8 cellular contexts compared by ENCODE assay signal in the genomic region with DNA sequence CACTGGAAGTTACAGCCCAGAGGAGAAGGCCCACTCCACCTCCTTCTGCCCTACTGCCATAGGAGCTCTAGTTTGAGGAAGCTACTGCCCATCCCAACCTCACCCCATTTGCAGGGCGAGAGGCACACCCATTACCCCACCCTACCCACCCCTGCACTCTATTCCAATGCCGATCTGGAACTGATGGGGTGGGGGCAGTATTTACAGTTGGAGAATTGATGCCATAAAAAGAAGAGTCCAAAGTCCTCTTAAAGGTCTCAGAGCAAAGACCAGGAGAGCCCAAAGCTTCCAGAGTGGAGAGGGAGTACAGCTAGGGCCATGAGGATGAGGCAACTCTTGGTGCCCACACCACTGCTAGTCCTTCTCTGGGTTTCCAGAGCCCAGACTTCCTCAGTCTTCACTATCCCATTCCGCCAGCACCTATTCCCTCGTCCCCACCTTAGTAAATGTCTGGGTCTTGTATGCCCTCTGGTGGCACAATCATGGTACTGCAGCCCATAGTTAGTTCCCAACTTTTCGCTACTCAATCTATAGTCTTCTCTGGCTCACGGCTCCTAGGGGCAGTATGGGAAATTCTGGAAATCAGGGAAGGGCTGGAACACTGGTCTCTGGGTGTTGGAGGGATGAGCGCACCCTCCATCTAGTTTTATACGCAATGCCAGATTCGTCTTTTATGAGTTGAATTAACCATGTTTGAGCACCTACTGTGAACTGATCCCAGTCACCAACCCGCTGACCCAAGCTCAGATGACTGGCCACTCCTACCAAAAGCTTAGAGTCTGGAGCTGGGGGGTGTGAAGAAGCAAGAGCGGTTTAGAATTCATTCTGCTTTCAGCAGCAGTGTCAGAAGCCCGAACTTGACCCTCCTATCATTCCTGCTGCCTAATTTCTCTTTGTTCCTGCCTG. TPM values are rescaled to one million over a fixed set of nuclear protein-coding genes. Genes with fewer than 3 reads are reported as not detected.
DNase-seq lines count a peak whose midpoint lies in the region; ATAC-seq, FAIRE-seq and TF ChIP-seq lines count a peak whose summit lies in the region.

No MANE protein-coding gene starts in this region.

- no peaks in the 10 kb centered on the region for H3K4me1 ChIP-seq in CD4-positive, alpha-beta memory T cell (ENCODE audit: insufficient read depth, low read length)
- peaks cover 8 to 15% of the 10 kb centered on the region in 2 experiments for H3K4me1 ChIP-seq in HCT116 (ENCODE audit: control insufficient read depth in 1 of 2, insufficient read depth in 2 of 2, low read length in 2 of 2)
- H3K4me1 ChIP-seq in HepG2 (ENCODE audit: insufficient read depth, low read length), result peaks cover 20% of the 10 kb centered on the region

- no peaks in the 10 kb centered on the region for H3K9me3 Mint-ChIP-seq in CD4-positive, alpha-beta memory T cell

- TF ChIP-seq CTCF in HCT116 (IDR thresholded peaks at IDR 0.05 in 2 of 3, conservative IDR thresholded peaks at IDR 0.05 in 1 of 3; ENCODE audit: borderline replicate concordance in 1 of 3, insufficient read depth in 1 of 3, low read depth in 2 of 3, low read length in 2 of 3), result peak; percentile 92 to 96 (median 96)
- TF ChIP-seq CTCF in HepG2 (CRISPR knock-in tag; IDR thresholded peaks at IDR 0.05), result peak; percentile 95

- no peak for TF ChIP-seq POLR2A in HCT116 (IDR thresholded peaks at IDR 0.05; ENCODE audit: borderline replicate concordance, extremely low read depth, insufficient read depth, insufficient read length)
- TF ChIP-seq POLR2A in HepG2 (IDR thresholded peaks at IDR 0.05; ENCODE audit: insufficient read depth in 1 of 2, low read depth in 2 of 2, low read length in 2 of 2), result no peak

- H3K27me3 ChIP-seq in CD4-positive, alpha-beta memory T cell (ENCODE audit: insufficient read depth, low read length), result no peaks in the 10 kb centered on the region
- H3K27me3 ChIP-seq in HCT116 (ENCODE audit: insufficient read depth, low read length) (no peaks in the 10 kb centered on the region), HepG2 (ENCODE audit: control insufficient read depth in 1 of 2, insufficient read depth in 2 of 2, low read length in 2 of 2) (peaks cover 2 to 9% of the 10 kb centered on the region in 2 experiments; a peak in 2 of 5 replicates)

- in situ Hi-C loops in HepG2 (cut with HindIII; ENCODE audit: extremely low pct_ligation_motif_present, low pct_unique_long_range_greater_than_20kb), result loop anchor here (5.0 kb wide), 1 partner anchor 44 kb away; no protein-coding TSS in a partner anchor

- H3K27me3 Mint-ChIP-seq in CD4-positive, alpha-beta memory T cell, result peaks cover 0 to 7% of the 10 kb centered on the region in 2 donors

- POLR2A ChIA-PET in CD4-positive, alpha-beta memory T cell (lab: Charles Lee; ENCODE audit: partially characterized antibody), result no interaction called here
- POLR2A ChIA-PET in HCT116 (lab: Charles Lee), result interaction anchor here (0.6 to 1.7 kb wide), 3 partner anchors 43 to 250 kb away, joined by 3 to 12 read pairs (median 6); no protein-coding TSS in a partner anchor
- POLR2A ChIA-PET in HepG2 (lab: Yijun Ruan, JAX), result interaction anchor here (0.9 kb wide), 1 partner anchor 43 kb away, joined by 3 read pairs; no protein-coding TSS in a partner anchor

- H3K79me2 ChIP-seq in HCT116 (ENCODE audit: insufficient read depth, low read length), result no peaks in the 10 kb centered on the region
- no peaks in the 10 kb centered on the region for H3K79me2 ChIP-seq in HepG2 (ENCODE audit: insufficient read depth, low read length)

- no peaks in the 10 kb centered on the region for H3K36me3 Mint-ChIP-seq in CD4-positive, alpha-beta memory T cell

- H3K27ac Mint-ChIP-seq in CD4-positive, alpha-beta memory T cell, result no peak overlapping the region

- CTCF ChIA-PET in CD4-positive, alpha-beta memory T cell (lab: Charles Lee; ENCODE audit: partially characterized antibody), result interaction anchor here (0.7 to 8.3 kb wide), 18 partner anchors 8 to 254 kb away, joined by 3 to 156 read pairs (median 6); a partner anchor contains a TSS
- CTCF ChIA-PET in HCT116 (lab: Charles Lee) (interaction anchor here (0.9 to 7.9 kb wide), 12 partner anchors 10 to 638 kb away, joined by 3 to 85 read pairs (median 5); a partner anchor contains a TSS), HepG2 (lab: Yijun Ruan, JAX; ENCODE audit: low intra/inter-chr PET ratio, low total read pairs) (interaction anchor here (1.3 to 3.6 kb wide), 3 partner anchors 19 to 254 kb away, joined by 5 to 41 read pairs (median 7); no protein-coding TSS in a partner anchor)

- H3K9ac ChIP-seq in HCT116 (ENCODE audit: low read length), result no peak overlapping the region
- H3K9ac ChIP-seq in HepG2 (ENCODE audit: insufficient read depth, low read depth, low read length), result no peak overlapping the region

- TF ChIP-seq RAD21 in HCT116 (IDR thresholded peaks at IDR 0.05; ENCODE audit: low read depth) (peak; percentile 98), HepG2 (CRISPR knock-in tag; IDR thresholded peaks at IDR 0.05) (peak; percentile 81)

- intact Hi-C loops in CD4-positive, alpha-beta memory T cell (cut with micrococcal nuclease), result loop anchor here (1.0 kb wide), 1 partner anchor 43 kb away; no protein-coding TSS in a partner anchor
- intact Hi-C loops in HCT116 (cut with micrococcal nuclease) (loop anchor here (1.0 to 5.0 kb wide), 3 partner anchors 43 to 254 kb away; a partner anchor contains a TSS), HepG2 (cut with micrococcal nuclease; ENCODE audit: unreplicated experiment) (loop anchor here (1.0 kb wide), 2 partner anchors 43 to 254 kb away; no protein-coding TSS in a partner anchor)

- DNase-seq in CD4-positive, alpha-beta memory T cell, result peak in 4 of 5 donors; percentile 43 to 56 (median 51)
- peak; percentile 77 for DNase-seq in HCT116 (ENCODE audit: low read depth, low spot score)
- peak; percentile 69 for DNase-seq in NCI-H226
- peak; percentile 35 to 46 for DNase-seq in activated CD4-positive, alpha-beta T cell treated with anti-CD3 and anti-CD28 coated beads for 24 hours (ENCODE audit: low read depth in 2 of 2)
- peak; percentile 87 for DNase-seq in dermis blood vessel endothelial cell
- peak; percentile 67 for DNase-seq in HepG2 (ENCODE audit: low spot score)
- peak in 2 of 3 experiments; percentile 29 to 51 for DNase-seq in stimulated activated CD4-positive, alpha-beta T cell treated with anti-CD3 and anti-CD28 coated beads, TNF-alpha, amount 100 ng/mL, for 24 hours (ENCODE audit: low read depth in 3 of 3)
- DNase-seq in GOT3 (lab: John Stamatoyannopoulos, UW), result no peak

- RAD21 ChIA-PET in HCT116 (lab: Charles Lee; ENCODE audit: low non-redundant PET in 1 of 2, low total read pairs in 2 of 2, uncharacterized antibody in 2 of 2, unreplicated experiment in 2 of 2), result interaction anchor here (1.1 to 2.3 kb wide), 3 partner anchors 42 to 43 kb away, joined by 4 to 21 read pairs (median 10); no protein-coding TSS in a partner anchor

- WGBS in HepG2 (ENCODE audit: low lambda C conversion rate), result 3% methylated on average over 11 of the region's 12 CpGs

- ATAC-seq in HCT116, result peak; percentile 94
- ATAC-seq in HepG2, result peak; percentile 86

- FAIRE-seq in HepG2 (lab: Jason Lieb, UNC), result peak; percentile 91

- BruUV-seq in HCT116 (replicated peaks; lab: Mats Ljungman, UMichigan), result no TSS peak
- no TSS peak for BruUV-seq in HepG2 (replicated peaks; lab: Mats Ljungman, UMichigan)

- H3K4me2 ChIP-seq in HCT116 (ENCODE audit: low read length) (peak overlapping the region; percentile 27), HepG2 (ENCODE audit: low read depth, low read length) (peak overlapping the region; percentile 86)

- TF ChIP-seq EP300 in HepG2 (IDR thresholded peaks at IDR 0.05; ENCODE audit: low read depth in 2 of 2, low read length in 2 of 2), result no peak
- no peak for TF ChIP-seq EP300 in HepG2 (CRISPR knock-in tag; IDR thresholded peaks at IDR 0.05; ENCODE audit: borderline replicate concordance)

- no peak overlapping the region for H3K27ac ChIP-seq in CD4-positive, alpha-beta memory T cell (ENCODE audit: low read depth, low read length)
- H3K27ac ChIP-seq in HCT116 (ENCODE audit: low read depth, low read length) (no peak overlapping the region), HepG2 (ENCODE audit: extremely low read length, insufficient read depth, low read length) (no peak overlapping the region)

- H4K20me1 ChIP-seq in HCT116 (ENCODE audit: insufficient read depth) (no peaks in the 10 kb centered on the region), HepG2 (ENCODE audit: insufficient read depth, low read length) (no peaks in the 10 kb centered on the region)

- no peak overlapping the region for H3K4me3 ChIP-seq in CD4-positive, alpha-beta memory T cell (ENCODE audit: low read length in 2 of 2)
- no peak overlapping the region for H3K4me3 ChIP-seq in HCT116 (replicated peaks in 1 of 2; ENCODE audit: low read depth in 1 of 2, low read length in 2 of 2)
- H3K4me3 ChIP-seq in HepG2 (replicated peaks in 1 of 3; ENCODE audit: insufficient read depth in 1 of 3, low read depth in 2 of 3, low read length in 3 of 3), result peak overlapping the region in 1 of 3 experiments; percentile 61; a peak in 2 of 6 replicates

- no peaks in the 10 kb centered on the region for H3K9me3 ChIP-seq in CD4-positive, alpha-beta memory T cell (ENCODE audit: control insufficient read depth in 1 of 2, low read length in 2 of 2)
- H3K9me3 ChIP-seq in HCT116 (ENCODE audit: control insufficient read depth in 1 of 2, insufficient read depth in 1 of 2, low read depth in 1 of 2, low read length in 2 of 2) (no peaks in the 10 kb centered on the region), HepG2 (ENCODE audit: low read length) (no peaks in the 10 kb centered on the region)

- no peaks in the 10 kb centered on the region for H3K36me3 ChIP-seq in CD4-positive, alpha-beta memory T cell (ENCODE audit: insufficient read depth, low read length)
- H3K36me3 ChIP-seq in HCT116 (ENCODE audit: control insufficient read depth in 1 of 2, insufficient read depth in 2 of 2, low read length in 2 of 2) (no peaks in the 10 kb centered on the region), HepG2 (replicated peaks in 1 of 2; ENCODE audit: control insufficient read depth in 1 of 2, insufficient read depth in 2 of 2, low read length in 2 of 2) (no peaks in the 10 kb centered on the region)

- H3K4me3 Mint-ChIP-seq in CD4-positive, alpha-beta memory T cell, result no peak overlapping the region

- peak overlapping the region; percentile 76 for H2AFZ ChIP-seq in HCT116 (ENCODE audit: low read depth, low read length, poor library complexity, severe bottlenecking)
- no peak overlapping the region for H2AFZ ChIP-seq in HepG2 (ENCODE audit: low read length)

- no peaks in the 10 kb centered on the region for H3K9me2 ChIP-seq in HCT116 (ENCODE audit: insufficient read depth)

- peaks cover 0 to 4% (median 3%) of the 10 kb centered on the region in 4 donors for H3K4me1 Mint-ChIP-seq in CD4-positive, alpha-beta memory T cell

RNA-seq across cellular contexts. Expression of a gene that starts 6.9 kb away (rescaled TPM):
- not detected for total RNA-seq in CD4-positive, alpha-beta memory T cell
- not detected for polyA plus RNA-seq in CD4-positive, alpha-beta memory T cell
- total RNA-seq in HCT116 (2021; ENCODE audit: unreplicated experiment) (24.9 TPM), dermis blood vessel endothelial cell (39.0 and 43.3 TPM in 2 replicates), HepG2 (2016; rRNA removed; fragmentation: Illumina TruSeq; extraction: Trizol) (6.8 and 10.6 TPM in 2 replicates)
- 21.3 and 21.6 TPM in 2 replicates for polyA plus RNA-seq in HCT116 (2012)
- 1.0 and 1.9 TPM in 2 replicates for total RNA-seq in HepG2 (2016; cell fraction: cytosol; rRNA removed; fragmentation: Illumina TruSeq; extraction: Trizol; ENCODE audit: low read depth)
- 6.2 and 13.4 TPM in 2 replicates for total RNA-seq in HepG2 (2016; cell fraction: insoluble cytoplasmic fraction; rRNA removed; fragmentation: Illumina TruSeq; extraction: Trizol)
- total RNA-seq in HepG2 (2016; cell fraction: membrane; rRNA removed; fragmentation: Illumina TruSeq; extraction: Trizol), result 4.6 and 4.7 TPM in 2 replicates
- 14.5 and 16.8 TPM in 2 replicates for total RNA-seq in HepG2 (2016; cell fraction: nucleus; rRNA removed; fragmentation: Illumina TruSeq; extraction: Trizol)
- polyA plus RNA-seq in HepG2 (2011; rRNA removed), result 11.8 and 15.4 TPM in 2 replicates
- polyA plus RNA-seq in HepG2 (2011; cell fraction: cytosol; rRNA removed), result 9.2 and 11.5 TPM in 2 replicates
- polyA plus RNA-seq in HepG2 (2011; cell fraction: nucleus; rRNA removed), result 54.8 and 59.8 TPM in 2 replicates
- 9.1 and 10.5 TPM in 2 replicates for polyA plus RNA-seq in HepG2 (2012)
- 0.58 and 0.87 TPM in 2 replicates for polyA plus RNA-seq in HepG2 (2016; cell fraction: cytosol; fragmentation: Illumina TruSeq; extraction: Trizol; ENCODE audit: low read depth)
- polyA plus RNA-seq in HepG2 (2016; cell fraction: insoluble cytoplasmic fraction; fragmentation: Illumina TruSeq; extraction: Trizol; ENCODE audit: low read depth), result 4.3 and 5.7 TPM in 2 replicates
- 1.6 and 2.5 TPM in 2 replicates for polyA plus RNA-seq in HepG2 (2016; cell fraction: membrane; fragmentation: Illumina TruSeq; extraction: Trizol; ENCODE audit: low read depth)
- 29.2 and 33.7 TPM in 2 replicates for polyA plus RNA-seq in HepG2 (2016; cell fraction: nucleus; fragmentation: Illumina TruSeq; extraction: Trizol; ENCODE audit: insufficient read depth, low read depth)
- polyA minus RNA-seq in HepG2 (2011; rRNA and poly(A)+ RNA removed; ENCODE audit: low replicate concordance), result 48.0 and 70.3 TPM in 2 replicates
- polyA minus RNA-seq in HepG2 (2011; cell fraction: cytosol; rRNA and poly(A)+ RNA removed), result 17.7 and 22.5 TPM in 2 replicates
- polyA minus RNA-seq in HepG2 (2011; cell fraction: nucleus; rRNA and poly(A)+ RNA removed), result 21.5 and 22.5 TPM in 2 replicates

RNA-seq across cellular contexts. Expression of a gene that starts 22.5 kb away (rescaled TPM):
- total RNA-seq in CD4-positive, alpha-beta memory T cell, result 10 to 100 TPM; 17.2 to 17.9 TPM
- polyA plus RNA-seq in CD4-positive, alpha-beta memory T cell, result 1 to 10 TPM; 1.5 to 4.0 TPM
- total RNA-seq in HCT116 (2021; ENCODE audit: unreplicated experiment) (22.0 TPM), dermis blood vessel endothelial cell (16.3 and 20.0 TPM in 2 replicates), HepG2 (2016; rRNA removed; fragmentation: Illumina TruSeq; extraction: Trizol) (0.29 TPM in 1 of 2 replicates, not detected in the other)
- polyA plus RNA-seq in HCT116 (2012), result 27.9 and 29.4 TPM in 2 replicates
- not detected in 2 replicates for total RNA-seq in HepG2 (2016; cell fraction: cytosol; rRNA removed; fragmentation: Illumina TruSeq; extraction: Trizol; ENCODE audit: low read depth)
- total RNA-seq in HepG2 (2016; cell fraction: insoluble cytoplasmic fraction; rRNA removed; fragmentation: Illumina TruSeq; extraction: Trizol), result 0.24 and 0.25 TPM in 2 replicates
- total RNA-seq in HepG2 (2016; cell fraction: membrane; rRNA removed; fragmentation: Illumina TruSeq; extraction: Trizol), result 0.31 and 0.48 TPM in 2 replicates
- total RNA-seq in HepG2 (2016; cell fraction: nucleus; rRNA removed; fragmentation: Illumina TruSeq; extraction: Trizol), result 0.16 TPM in 1 of 2 replicates, not detected in the other
- 0.54 and 0.88 TPM in 2 replicates for polyA plus RNA-seq in HepG2 (2011; rRNA removed)
- polyA plus RNA-seq in HepG2 (2011; cell fraction: cytosol; rRNA removed), result 0.27 and 0.38 TPM in 2 replicates
- polyA plus RNA-seq in HepG2 (2011; cell fraction: nucleus; rRNA removed), result 1.9 and 2.8 TPM in 2 replicates
- polyA plus RNA-seq in HepG2 (2012), result 0.31 and 0.96 TPM in 2 replicates
- 0.18 and 0.26 TPM in 2 replicates for polyA plus RNA-seq in HepG2 (2016; cell fraction: cytosol; fragmentation: Illumina TruSeq; extraction: Trizol; ENCODE audit: low read depth)
- polyA plus RNA-seq in HepG2 (2016; cell fraction: insoluble cytoplasmic fraction; fragmentation: Illumina TruSeq; extraction: Trizol; ENCODE audit: low read depth), result 0.09 and 0.19 TPM in 2 replicates
- polyA plus RNA-seq in HepG2 (2016; cell fraction: membrane; fragmentation: Illumina TruSeq; extraction: Trizol; ENCODE audit: low read depth), result 0.48 TPM in 1 of 2 replicates, not detected in the other
- polyA plus RNA-seq in HepG2 (2016; cell fraction: nucleus; fragmentation: Illumina TruSeq; extraction: Trizol; ENCODE audit: insufficient read depth, low read depth), result 1.0 and 1.1 TPM in 2 replicates
- polyA minus RNA-seq in HepG2 (2011; rRNA and poly(A)+ RNA removed; ENCODE audit: low replicate concordance), result 0.36 and 23.6 TPM in 2 replicates
- polyA minus RNA-seq in HepG2 (2011; cell fraction: cytosol; rRNA and poly(A)+ RNA removed), result not detected in 2 replicates
- polyA minus RNA-seq in HepG2 (2011; cell fraction: nucleus; rRNA and poly(A)+ RNA removed), result 0.87 and 1.2 TPM in 2 replicates

RNA-seq across cellular contexts. Expression of a gene that starts 56.2 kb away (rescaled TPM):
- total RNA-seq in CD4-positive, alpha-beta memory T cell, result 100 to 1,000 TPM; 154 to 158 TPM
- polyA plus RNA-seq in CD4-positive, alpha-beta memory T cell, result 10 to 100 TPM; 14.3 to 57.2 TPM
- total RNA-seq in HCT116 (2021; ENCODE audit: unreplicated experiment) (75.0 TPM), dermis blood vessel endothelial cell (115 and 124 TPM in 2 replicates), HepG2 (2016; rRNA removed; fragmentation: Illumina TruSeq; extraction: Trizol) (81.5 and 90.0 TPM in 2 replicates)
- polyA plus RNA-seq in HCT116 (2012), result 52.7 TPM in 2 replicates
- total RNA-seq in HepG2 (2016; cell fraction: cytosol; rRNA removed; fragmentation: Illumina TruSeq; extraction: Trizol; ENCODE audit: low read depth), result 13.0 and 13.4 TPM in 2 replicates
- total RNA-seq in HepG2 (2016; cell fraction: insoluble cytoplasmic fraction; rRNA removed; fragmentation: Illumina TruSeq; extraction: Trizol), result 81.4 and 90.7 TPM in 2 replicates
- 17.1 and 20.2 TPM in 2 replicates for total RNA-seq in HepG2 (2016; cell fraction: membrane; rRNA removed; fragmentation: Illumina TruSeq; extraction: Trizol)
- total RNA-seq in HepG2 (2016; cell fraction: nucleus; rRNA removed; fragmentation: Illumina TruSeq; extraction: Trizol), result 66.5 and 79.7 TPM in 2 replicates
- polyA plus RNA-seq in HepG2 (2011; rRNA removed), result 35.7 and 42.2 TPM in 2 replicates
- 28.4 and 30.1 TPM in 2 replicates for polyA plus RNA-seq in HepG2 (2011; cell fraction: cytosol; rRNA removed)
- polyA plus RNA-seq in HepG2 (2011; cell fraction: nucleus; rRNA removed), result 114 and 128 TPM in 2 replicates
- 43.8 and 55.5 TPM in 2 replicates for polyA plus RNA-seq in HepG2 (2012)
- polyA plus RNA-seq in HepG2 (2016; cell fraction: cytosol; fragmentation: Illumina TruSeq; extraction: Trizol; ENCODE audit: low read depth), result 2.6 and 3.7 TPM in 2 replicates
- 62.7 and 67.1 TPM in 2 replicates for polyA plus RNA-seq in HepG2 (2016; cell fraction: insoluble cytoplasmic fraction; fragmentation: Illumina TruSeq; extraction: Trizol; ENCODE audit: low read depth)
- polyA plus RNA-seq in HepG2 (2016; cell fraction: membrane; fragmentation: Illumina TruSeq; extraction: Trizol; ENCODE audit: low read depth), result 8.1 and 9.8 TPM in 2 replicates
- polyA plus RNA-seq in HepG2 (2016; cell fraction: nucleus; fragmentation: Illumina TruSeq; extraction: Trizol; ENCODE audit: insufficient read depth, low read depth), result 132 TPM in 2 replicates
- 29.9 and 100 TPM in 2 replicates for polyA minus RNA-seq in HepG2 (2011; rRNA and poly(A)+ RNA removed; ENCODE audit: low replicate concordance)
- polyA minus RNA-seq in HepG2 (2011; cell fraction: cytosol; rRNA and poly(A)+ RNA removed), result 11.7 and 12.4 TPM in 2 replicates
- 55.9 and 69.0 TPM in 2 replicates for polyA minus RNA-seq in HepG2 (2011; cell fraction: nucleus; rRNA and poly(A)+ RNA removed)

Comparison
In these comparisons a context has a peak if more than half of its experiments do, and no peak if none do; other contexts are left out.
1. RNA of a gene that starts 22.5 kb away (total RNA-seq): 22.0 TPM in HCT116 (single experiment), 17.2 to 17.9 TPM in CD4-positive, alpha-beta memory T cell and 16.3 to 20.0 TPM in dermis blood vessel endothelial cell; 0.16 to 0.48 TPM in HepG2; every median in the first group is over 10 times any median in the second.